8 cellular contexts compared by ENCODE assay signal in genomic region chr19:48203227-48203793, GRCh38. TPM values are rescaled to one million over a fixed set of nuclear protein-coding genes. Genes with fewer than 3 reads are reported as not detected.
A peak's percentile ranks its signal among the peaks of the same experiment; 100 is the strongest.
DNase-seq lines count a peak whose midpoint lies in the region; ATAC-seq and TF ChIP-seq lines count a peak whose summit lies in the region.

No MANE protein-coding gene starts in this region.

- H3K36me3 ChIP-seq in adipocyte (ENCODE audit: control insufficient read depth, insufficient read depth, low read length, severe bottlenecking), result no peaks in the 10 kb centered on the region

- no peaks in the 10 kb centered on the region for H3K9me3 ChIP-seq in adipocyte (ENCODE audit: control insufficient read depth, low read length)

- H3K9ac ChIP-seq in adipocyte (ENCODE audit: low read length), result peak overlapping the region; percentile 88

- ATAC-seq in HG02571 (IDR thresholded peaks at IDR 0.05; ENCODE audit: unreplicated experiment) (no peak), HG03521 (IDR thresholded peaks at IDR 0.05; ENCODE audit: unreplicated experiment) (no peak), HG03039 (IDR thresholded peaks at IDR 0.05; ENCODE audit: unreplicated experiment) (no peak)

- peaks cover 10% of the 10 kb centered on the region for H3K4me1 ChIP-seq in adipocyte (ENCODE audit: control insufficient read depth, insufficient read depth, low read length)

- DNase-seq in A172 (ENCODE audit: low spot score) (peak; percentile 1), adipocyte (ENCODE audit: low read depth) (no peak), lower leg skin (ENCODE audit: low spot score in 2 of 2) (no peak), Ammon's horn (ENCODE audit: low spot score) (no peak)

- TF ChIP-seq CTCF in GM12875 (IDR thresholded peaks at IDR 0.05; ENCODE audit: borderline replicate concordance, insufficient read depth, low read depth, low read length) (no peak), lower leg skin (IDR thresholded peaks at IDR 0.05) (no peak)

- no peak for TF ChIP-seq POLR2A in lower leg skin (IDR thresholded peaks at IDR 0.05)

- peak overlapping the region; percentile 70 for H3K4me3 ChIP-seq in GM12875 (ENCODE audit: low read depth, low read length)
- peak overlapping the region; percentile 95 for H3K4me3 ChIP-seq in adipocyte (ENCODE audit: low read length)
- peak overlapping the region; percentile 60 for H3K4me3 ChIP-seq in lower leg skin (ENCODE audit: low read depth, poor library complexity, severe bottlenecking)

- intact Hi-C loops in lower leg skin (cut with DNase I; ENCODE audit: low total_unique reads), result no loop called here

- WGBS in lower leg skin, 2 donors, result 10 to 19% methylated on average over 5 of the region's 5 CpGs

- H3K27me3 ChIP-seq in adipocyte (replicated peaks; ENCODE audit: control insufficient read depth, insufficient read depth, low read length), result no peaks in the 10 kb centered on the region

RNA-seq across cellular contexts. Expression of gene ZSWIM9, which starts 32.8 kb away (rescaled TPM):
- 0.03 and 0.50 TPM in 2 replicates for total RNA-seq in A172 (2014; rRNA removed; shearing (Covaris generic))
- total RNA-seq in lower leg skin, result 1 to 10 TPM; 5.5 to 9.9 (median 6.9) TPM

RNA-seq across cellular contexts. Expression of gene LIG1, which starts 33.2 kb away (rescaled TPM):
- total RNA-seq in A172 (2014; rRNA removed; shearing (Covaris generic)), result 30.1 and 35.7 TPM in 2 replicates
- total RNA-seq in lower leg skin, result 10 to 100 TPM; 20.8 to 44.2 (median 32.9) TPM

RNA-seq across cellular contexts. Expression of gene CARD8, which starts 52.4 kb away (rescaled TPM):
- 4.3 and 7.7 TPM in 2 replicates for total RNA-seq in A172 (2014; rRNA removed; shearing (Covaris generic))
- 10 to 100 TPM in 3 of 4 donors, 1 to 10 TPM in 1; 9.3 to 14.1 (median 11.1) TPM for total RNA-seq in lower leg skin
